In the genomic region with DNA sequence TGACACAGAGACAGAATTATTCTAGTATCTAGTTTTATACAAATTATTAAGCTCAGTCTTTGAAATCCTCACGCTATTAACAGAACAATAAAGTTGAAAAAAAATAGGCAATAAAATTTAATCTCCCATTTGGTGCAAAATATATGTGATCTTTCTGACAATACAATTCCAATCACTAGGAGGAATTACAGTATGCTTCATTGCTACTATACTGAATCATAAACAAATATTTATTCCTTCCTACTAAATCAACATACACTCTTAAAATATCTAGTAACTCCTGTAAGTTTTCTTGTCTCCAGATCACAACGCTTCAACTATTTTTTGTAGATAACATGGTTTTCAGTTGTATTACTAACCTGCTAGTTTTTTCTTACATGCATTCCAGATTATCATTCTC, we compare ENCODE assay signal across 33 cellular contexts. TPM values are rescaled to one million over a fixed set of nuclear protein-coding genes. Genes with fewer than 3 reads are reported as not detected.
A peak's percentile ranks its signal among the peaks of the same experiment; 100 is the strongest.
DNase-seq lines count a peak whose midpoint lies in the region; ATAC-seq, FAIRE-seq and TF ChIP-seq lines count a peak whose summit lies in the region.
"Had no signal": no experiment of that assay in that cellular context is flagged by ENCODE, and none has a peak within 500 bp of the region (broad histone marks: within the 10 kb centered on the region; RNA-seq: fewer than 3 reads in every experiment).

No MANE protein-coding gene starts in this region.

- H3K4me2 ChIP-seq in PC-3 (ENCODE audit: low read length): no peak overlapping the region
- H3K4me2 ChIP-seq in osteoblast (ENCODE audit: insufficient read depth, low read length): no peak overlapping the region
- no peak overlapping the region for H3K4me2 ChIP-seq in mesendoderm (ENCODE audit: low read length)
- H3K4me2 ChIP-seq: A549; BLaER1; BLaER1 treated with 17β-estradiol and CSF1 and Interleukin-3, amounts not matched to agents 10 nM and 100 nM had no signal

- H3K18ac ChIP-seq in mesendoderm (ENCODE audit: low read length): no peak overlapping the region

- DNase-seq in PC-3: no peak
- peak; percentile 64 for DNase-seq in osteoblast (ENCODE audit: insufficient read length, low spot score, missing footprints)
- no peak for DNase-seq in mesendoderm
- DNase-seq: 8988T; ACHN; AML-193; BE2C; C1 segment of cervical spinal cord; Caco-2; Calu3; CD4-positive, alpha-beta memory T cell; CD4-positive, alpha-beta T cell; CD4-positive, CD25-positive, alpha-beta regulatory T cell; CD8-positive, alpha-beta memory T cell; CD8-positive, alpha-beta T cell; COR-L47; DMS 273 treated with DMSO at 0.1 percent for 48 hours; DMS153; DMS53; DMS79; DMS79 treated with DMSO at 0.1 percent for 48 hours; DND-41; EL had no signal

- no peak overlapping the region for H2BK120ac ChIP-seq in mesendoderm (ENCODE audit: low read depth, low read length)

- CTCF ChIA-PET in PC-3 (lab: Charles Lee): no interaction called here

- H3K23ac ChIP-seq in mesendoderm (ENCODE audit: low read length): no peak overlapping the region

- no peaks in the 10 kb centered on the region for H3K9me2 ChIP-seq in PC-3 (replicated peaks; ENCODE audit: low read length)

- no peak overlapping the region for H2BK5ac ChIP-seq in mesendoderm (ENCODE audit: low read length)

- ATAC-seq in PC-3: peak; percentile 51
- no peak for ATAC-seq in HG03342 (IDR thresholded peaks at IDR 0.05; ENCODE audit: unreplicated experiment)
- ATAC-seq in GM19395 (IDR thresholded peaks at IDR 0.05; ENCODE audit: unreplicated experiment): no peak
- ATAC-seq: A549; CD8-positive, alpha-beta T cell had no signal

- intact Hi-C loops in PC-3 (cut with micrococcal nuclease): no loop called here

- no peak overlapping the region for H3K4ac ChIP-seq in mesendoderm (ENCODE audit: low read depth, low read length)

- H3K79me2 ChIP-seq in PC-3 (ENCODE audit: low read length): no peaks in the 10 kb centered on the region
- H3K79me2 ChIP-seq in osteoblast (ENCODE audit: insufficient read depth, low read length): no peaks in the 10 kb centered on the region
- no peaks in the 10 kb centered on the region for H3K79me2 ChIP-seq in mesendoderm (ENCODE audit: control insufficient read depth, insufficient read depth, low read length)

- BruUV-seq in PC-3 (replicated peaks; lab: Mats Ljungman, UMichigan): no TSS peak

- H2BK15ac ChIP-seq in mesendoderm (replicated peaks; ENCODE audit: low read depth): no peak overlapping the region

- H3K27me3 ChIP-seq in PC-3 (ENCODE audit: low read length) (no peaks in the 10 kb centered on the region), osteoblast (ENCODE audit: insufficient read depth, low read length) (no peaks in the 10 kb centered on the region), mesendoderm (ENCODE audit: insufficient read depth, low read length, poor library complexity) (no peaks in the 10 kb centered on the region)
- H3K27me3 ChIP-seq: BE2C; BLaER1; BLaER1 treated with 17β-estradiol and CSF1 and Interleukin-3, amounts not matched to agents 10 nM and 100 nM had no signal

- no peak overlapping the region for H4K5ac ChIP-seq in mesendoderm (ENCODE audit: low read length)

- no peak overlapping the region for H3K4me3 ChIP-seq in PC-3 (ENCODE audit: low read length)
- H3K4me3 ChIP-seq in osteoblast (ENCODE audit: insufficient read depth, low read length): no peak overlapping the region
- H3K4me3 ChIP-seq in mesendoderm (ENCODE audit: low read length): no peak overlapping the region
- H3K4me3 ChIP-seq: A549; BLaER1; BLaER1 treated with 17β-estradiol and CSF1 and Interleukin-3, amounts not matched to agents 10 nM and 100 nM had no signal

- H2AFZ ChIP-seq in PC-3 (ENCODE audit: low read length): no peak overlapping the region
- no peak overlapping the region for H2AFZ ChIP-seq in osteoblast (ENCODE audit: low read length)

- no peaks in the 10 kb centered on the region for H3K36me3 ChIP-seq in PC-3 (ENCODE audit: low read depth, low read length)
- no peaks in the 10 kb centered on the region for H3K36me3 ChIP-seq in osteoblast (ENCODE audit: insufficient read depth, low read length)
- no peaks in the 10 kb centered on the region for H3K36me3 ChIP-seq in mesendoderm (ENCODE audit: control insufficient read depth, insufficient read depth, low read length)
- H3K36me3 ChIP-seq: BE2C had no signal

- FAIRE-seq in G401.6 (lab: Jason Lieb, UNC): peak; percentile 25
- FAIRE-seq: A204.1, A549, D721Med had no signal

- no peaks in the 10 kb centered on the region for H3K9me3 ChIP-seq in PC-3 (ENCODE audit: low read length)
- no peaks in the 10 kb centered on the region for H3K9me3 ChIP-seq in osteoblast (ENCODE audit: low read depth, low read length)
- H3K9me3 ChIP-seq: A549; BE2C; BLaER1; BLaER1 treated with 17β-estradiol and CSF1 and Interleukin-3, amounts not matched to agents 10 nM and 100 nM; Caco-2 had no signal

- no peaks in the 10 kb centered on the region for H3K79me1 ChIP-seq in mesendoderm (ENCODE audit: low read length)

- H4K8ac ChIP-seq in mesendoderm (ENCODE audit: low read depth, low read length): no peak overlapping the region

- H3K27ac ChIP-seq in PC-3 (ENCODE audit: low read length) (no peak overlapping the region), osteoblast (ENCODE audit: low read depth, low read length) (no peak overlapping the region), mesendoderm (ENCODE audit: low read depth, low read length) (no peak overlapping the region)
- H3K27ac ChIP-seq: 22Rv1; A549; BLaER1; BLaER1 treated with 17β-estradiol and CSF1 and Interleukin-3, amounts not matched to agents 10 nM and 100 nM; C4-2B had no signal

- H3K9ac ChIP-seq in PC-3 (ENCODE audit: low read length) (no peak overlapping the region), mesendoderm (ENCODE audit: low read length) (no peak overlapping the region)
- H3K9ac ChIP-seq: BLaER1; BLaER1 treated with 17β-estradiol and CSF1 and Interleukin-3, amounts not matched to agents 10 nM and 100 nM had no signal

- POLR2A ChIA-PET in PC-3 (lab: Charles Lee; ENCODE audit: unreplicated experiment): no interaction called here

- no peak overlapping the region for H2AK5ac ChIP-seq in mesendoderm (ENCODE audit: low read length)

- no peaks in the 10 kb centered on the region for H3F3A ChIP-seq in PC-3 (ENCODE audit: low read length, unreplicated experiment)

- H4K20me1 ChIP-seq in PC-3 (ENCODE audit: low read length): no peaks in the 10 kb centered on the region
- no peaks in the 10 kb centered on the region for H4K20me1 ChIP-seq in osteoblast (ENCODE audit: insufficient read depth, low read length)
- H4K20me1 ChIP-seq: BLaER1 treated with 17β-estradiol and CSF1 and Interleukin-3, amounts not matched to agents 10 nM and 100 nM had no signal

- WGBS in mesendoderm (ENCODE audit: extremely low coverage, insufficient coverage, low lambda C conversion rate): 100% methylated on average over 1 of the region's 2 CpGs

- H3K4me1 ChIP-seq in PC-3 (ENCODE audit: insufficient read depth, low read length) (peaks cover 9% of the 10 kb centered on the region; the same call in 1 of the 2 replicates), osteoblast (ENCODE audit: insufficient read depth, low read length) (peaks cover 2% of the 10 kb centered on the region), mesendoderm (ENCODE audit: control insufficient read depth, low read depth, low read length) (no peaks in the 10 kb centered on the region)
- H3K4me1 ChIP-seq: A549; BE2C; BLaER1; BLaER1 treated with 17β-estradiol and CSF1 and Interleukin-3, amounts not matched to agents 10 nM and 100 nM; Caco-2 had no signal

- H3K56ac ChIP-seq in mesendoderm (ENCODE audit: low read length): no peak overlapping the region

- TF ChIP-seq CTCF in PC-3 (conservative IDR thresholded peaks at IDR 0.05; ENCODE audit: low read depth, low read length) (no peak), osteoblast (IDR thresholded peaks at IDR 0.05; ENCODE audit: extremely low read depth, low read depth, low read length) (no peak)

RNA-seq across cellular contexts. Expression of gene KLHL8, which starts 45.7 kb away (rescaled TPM):
- total RNA-seq in PC-3 (2014; rRNA removed) (5.6 and 12.7 TPM in 2 replicates), osteoblast (12.4 and 12.7 TPM in 2 replicates)
- polyA plus RNA-seq in mesendoderm (2013, experiment 1 of 2): 3.2 TPM
- 3.2 TPM for polyA plus RNA-seq in mesendoderm (2013, experiment 2 of 2)
